In the genomic region with DNA sequence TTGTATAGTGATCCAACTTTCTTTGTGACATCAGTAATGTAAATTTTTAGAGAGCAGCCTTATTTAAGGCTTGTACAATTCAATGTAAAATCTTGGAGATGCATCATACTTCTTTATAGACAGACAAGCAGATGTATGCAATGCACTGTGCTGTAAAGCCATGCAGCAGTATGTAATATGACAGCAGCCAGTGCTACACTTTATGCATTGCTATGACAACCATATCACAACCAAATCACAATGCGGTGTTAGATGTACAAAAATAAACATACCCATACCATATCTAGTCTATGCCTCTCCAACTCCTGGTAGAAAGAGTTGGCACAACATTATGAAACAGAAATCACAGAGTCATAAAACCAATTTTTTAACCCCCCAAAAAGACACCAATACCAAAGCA, we compare ENCODE assay signal across 16 cellular contexts.
"Had no signal": no experiment of that assay in that cellular context is flagged by ENCODE, and none has a peak within 500 bp of the region (broad histone marks: within the 10 kb centered on the region; RNA-seq: fewer than 3 reads in every experiment).

No MANE protein-coding gene starts in this region.

- H3K4me1 ChIP-seq: lower lobe of right lung had no signal

- H3K27ac Mint-ChIP-seq: activated naive CD8-positive, alpha-beta T cell treated with anti-CD3 and anti-CD28 coated beads, Interleukin-2, amount 50 U/mL, for 24 hours; immature natural killer cell; naive thymus-derived CD4-positive, alpha-beta T cell; stimulated activated naive CD8-positive, alpha-beta T cell treated with anti-CD3 and anti-CD28 coated beads, Interleukin-15, Interleukin-2, amounts not matched to agents 100 ng/mL and 50 ng/mL, for 24 hours had no signal

- ATAC-seq: activated naive CD8-positive, alpha-beta T cell treated with anti-CD3 and anti-CD28 coated beads, Interleukin-2, amount 50 U/mL, for 24 hours; lower lobe of right lung; naive thymus-derived CD4-positive, alpha-beta T cell had no signal

- H3K27me3 Mint-ChIP-seq: activated naive CD8-positive, alpha-beta T cell treated with anti-CD3 and anti-CD28 coated beads, Interleukin-2, amount 50 U/mL, for 24 hours; naive thymus-derived CD4-positive, alpha-beta T cell; stimulated activated naive CD8-positive, alpha-beta T cell treated with anti-CD3 and anti-CD28 coated beads, Interleukin-15, Interleukin-2, amounts not matched to agents 100 ng/mL and 50 ng/mL, for 24 hours had no signal

- H3K4me3 Mint-ChIP-seq: activated naive CD8-positive, alpha-beta T cell treated with anti-CD3 and anti-CD28 coated beads, Interleukin-2, amount 50 U/mL, for 24 hours; immature natural killer cell; naive thymus-derived CD4-positive, alpha-beta T cell; stimulated activated naive CD8-positive, alpha-beta T cell treated with anti-CD3 and anti-CD28 coated beads, Interleukin-15, Interleukin-2, amounts not matched to agents 100 ng/mL and 50 ng/mL, for 24 hours had no signal

- H3K27ac ChIP-seq: ascending aorta, esophagus squamous epithelium, lower lobe of right lung, neutrophil had no signal

- H3K9me3 ChIP-seq: ascending aorta, esophagus squamous epithelium, lower lobe of right lung, neutrophil had no signal

- DNase-seq: activated CD4-positive, alpha-beta T cell treated with anti-CD3 and anti-CD28 coated beads for 48 hours; activated CD8-positive, alpha-beta memory T cell treated with anti-CD3 and anti-CD28 coated beads for 24 hours; activated naive CD4-positive, alpha-beta T cell treated with Interleukin-2 at 50 U/mL for 16 hours; activated naive CD8-positive, alpha-beta T cell treated with anti-CD3 and anti-CD28 coated beads, Interleukin-2, amount 50 U/mL, for 24 hours; esophagus squamous epithelium; foreskin fibroblast; glutamatergic neuron; immature natural killer cell; lower lobe of right lung; naive thymus-derived CD4-positive, alpha-beta T cell; posterior cingulate gyrus; stimulated activated CD4-positive, alpha-beta T cell treated with anti-CD3 and anti-CD28 coated beads, Interleukin-15, amount 100 ng/mL, for 24 hours; stimulated activated CD4-positive, alpha-beta T cell treated with anti-CD3 and anti-CD28 coated beads, Interleukin-4, amount 100 ng/mL, for 24 hours had no signal

- H3K27me3 ChIP-seq: ascending aorta, esophagus squamous epithelium, neutrophil had no signal

- H3K4me1 Mint-ChIP-seq: activated naive CD8-positive, alpha-beta T cell treated with anti-CD3 and anti-CD28 coated beads, Interleukin-2, amount 50 U/mL, for 24 hours; immature natural killer cell; naive thymus-derived CD4-positive, alpha-beta T cell had no signal

- H3K9me3 Mint-ChIP-seq: activated naive CD8-positive, alpha-beta T cell treated with anti-CD3 and anti-CD28 coated beads, Interleukin-2, amount 50 U/mL, for 24 hours; immature natural killer cell; naive thymus-derived CD4-positive, alpha-beta T cell; stimulated activated naive CD8-positive, alpha-beta T cell treated with anti-CD3 and anti-CD28 coated beads, Interleukin-15, Interleukin-2, amounts not matched to agents 100 ng/mL and 50 ng/mL, for 24 hours had no signal
